ENCODE assay signal across 9 cellular contexts in the genomic region with DNA sequence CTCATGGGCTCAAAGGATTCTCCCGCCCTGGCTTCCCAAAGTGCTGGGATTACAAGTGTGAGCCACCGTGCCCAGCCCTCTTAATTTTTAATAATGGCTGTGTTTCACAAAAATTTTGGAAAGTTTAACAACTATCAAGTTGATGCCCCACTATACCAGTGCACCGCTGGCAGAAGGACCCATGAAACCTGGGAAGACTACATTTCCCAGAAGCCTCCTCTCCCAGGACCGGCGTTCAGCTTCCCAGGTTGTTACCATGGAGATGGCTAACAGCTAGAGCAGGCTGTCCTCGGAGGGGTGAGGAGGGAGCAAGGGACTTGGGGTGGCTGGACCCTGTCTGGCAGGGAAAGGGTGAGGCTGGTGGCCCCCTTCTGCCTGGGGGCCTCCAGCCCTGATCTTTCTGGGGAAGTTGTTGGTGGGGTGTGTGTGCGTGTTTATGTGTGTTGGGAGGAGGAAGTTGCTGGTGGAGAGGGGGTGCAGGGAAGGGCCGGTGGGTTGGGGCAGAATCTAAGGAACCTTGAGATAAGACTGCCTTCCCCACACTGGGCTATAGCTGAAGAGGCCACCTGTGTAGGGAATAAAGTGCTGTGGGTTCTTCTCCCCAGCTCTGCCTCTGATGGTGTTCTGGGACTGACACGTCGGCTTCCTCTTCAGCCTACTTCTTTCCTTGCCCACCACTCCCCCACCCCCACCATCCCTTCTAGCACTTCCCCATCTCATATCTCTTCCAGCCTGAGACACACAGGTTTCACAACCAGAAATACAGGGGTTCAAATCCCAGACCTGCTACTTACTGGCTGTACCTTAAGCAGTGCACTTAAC. TPM values are rescaled to one million over a fixed set of nuclear protein-coding genes. Genes with fewer than 3 reads are reported as not detected.
DNase-seq lines count a peak whose midpoint lies in the region; ATAC-seq and TF ChIP-seq lines count a peak whose summit lies in the region.
"Had no signal": no experiment of that assay in that cellular context is flagged by ENCODE, and none has a peak within 500 bp of the region (broad histone marks: within the 10 kb centered on the region; RNA-seq: fewer than 3 reads in every experiment).

A gene with protein sequence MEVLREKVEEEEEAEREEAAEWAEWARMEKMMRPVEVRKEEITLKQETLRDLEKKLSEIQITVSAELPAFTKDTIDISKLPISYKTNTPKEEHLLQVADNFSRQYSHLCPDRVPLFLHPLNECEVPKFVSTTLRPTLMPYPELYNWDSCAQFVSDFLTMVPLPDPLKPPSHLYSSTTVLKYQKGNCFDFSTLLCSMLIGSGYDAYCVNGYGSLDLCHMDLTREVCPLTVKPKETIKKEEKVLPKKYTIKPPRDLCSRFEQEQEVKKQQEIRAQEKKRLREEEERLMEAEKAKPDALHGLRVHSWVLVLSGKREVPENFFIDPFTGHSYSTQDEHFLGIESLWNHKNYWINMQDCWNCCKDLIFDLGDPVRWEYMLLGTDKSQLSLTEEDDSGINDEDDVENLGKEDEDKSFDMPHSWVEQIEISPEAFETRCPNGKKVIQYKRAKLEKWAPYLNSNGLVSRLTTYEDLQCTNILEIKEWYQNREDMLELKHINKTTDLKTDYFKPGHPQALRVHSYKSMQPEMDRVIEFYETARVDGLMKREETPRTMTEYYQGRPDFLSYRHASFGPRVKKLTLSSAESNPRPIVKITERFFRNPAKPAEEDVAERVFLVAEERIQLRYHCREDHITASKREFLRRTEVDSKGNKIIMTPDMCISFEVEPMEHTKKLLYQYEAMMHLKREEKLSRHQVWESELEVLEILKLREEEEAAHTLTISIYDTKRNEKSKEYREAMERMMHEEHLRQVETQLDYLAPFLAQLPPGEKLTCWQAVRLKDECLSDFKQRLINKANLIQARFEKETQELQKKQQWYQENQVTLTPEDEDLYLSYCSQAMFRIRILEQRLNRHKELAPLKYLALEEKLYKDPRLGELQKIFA (plus strand): TSS at position 251 of the 822 bp plus-strand sequence. CDS start 3,144 bp downstream, outside the sequence.

- H3K9me3 ChIP-seq in neural cell (ENCODE audit: low read length), result no peaks in the 10 kb centered on the region
- H3K9me3 ChIP-seq: ovary had no signal

- no peaks in the 10 kb centered on the region for H3K9me2 ChIP-seq in neural cell (ENCODE audit: insufficient read depth, low read length)

- peak; percentile 63 for DNase-seq in COLO668 (lab: John Stamatoyannopoulos, UW; ENCODE audit: unreplicated experiment)
- peak; percentile 10 for DNase-seq in NCI-H2196 treated with DMSO at 0.1 percent for 48 hours (lab: John Stamatoyannopoulos, UW; ENCODE audit: unreplicated experiment)
- DNase-seq in activated B cell treated with CpG ODN at 0.5 μM for 24 hours, result peak; percentile 25
- DNase-seq in foreskin melanocyte, result peak; percentile 16
- DNase-seq in immature natural killer cell, result no peak

- no peaks in the 10 kb centered on the region for H3K27me3 ChIP-seq in neural cell (ENCODE audit: insufficient read depth, low read depth, low read length)
- H3K27me3 ChIP-seq: ovary had no signal

- CTCF ChIA-PET in activated B cell treated with CpG ODN at 0.5 μM for 24 hours (lab: Charles Lee), result no interaction called here

- peak; percentile 37 for TF ChIP-seq EP300 in neural cell (conservative IDR thresholded peaks at IDR 0.05; ENCODE audit: poor library complexity, severe bottlenecking)

- H3K4me3 Mint-ChIP-seq in activated B cell treated with CpG ODN at 0.5 μM for 24 hours, result peak within 1 kb of the TSS; percentile 83
- no peak within 1 kb of the TSS for H3K4me3 Mint-ChIP-seq in immature natural killer cell

- no peaks in the 10 kb centered on the region for H3K9me3 Mint-ChIP-seq in activated B cell treated with CpG ODN at 0.5 μM for 24 hours
- H3K9me3 Mint-ChIP-seq in immature natural killer cell, result no peaks in the 10 kb centered on the region

- no peaks in the 10 kb centered on the region for H3K36me3 ChIP-seq in neural cell (ENCODE audit: insufficient read depth, low read length)
- H3K36me3 ChIP-seq: ovary had no signal

- peaks cover 24% of the 10 kb centered on the region for H3K4me1 Mint-ChIP-seq in activated B cell treated with CpG ODN at 0.5 μM for 24 hours
- peaks cover 11 to 13% of the 10 kb centered on the region in 2 donors for H3K4me1 Mint-ChIP-seq in immature natural killer cell

- no peaks in the 10 kb centered on the region for H3K27me3 Mint-ChIP-seq in activated B cell treated with CpG ODN at 0.5 μM for 24 hours
- peaks cover 0 to 5% (median 2%) of the 10 kb centered on the region in 3 donors for H3K27me3 Mint-ChIP-seq in immature natural killer cell (ENCODE audit: low read depth in 3 of 3)

- peak within 1 kb of the TSS; percentile 66 for H2AFZ ChIP-seq in neural cell (ENCODE audit: low read depth, low read length)

- H3K9ac ChIP-seq in neural cell (ENCODE audit: low read length), result peak within 1 kb of the TSS; percentile 17

- peak within 1 kb of the TSS; percentile 57 for H3K27ac Mint-ChIP-seq in activated B cell treated with CpG ODN at 0.5 μM for 24 hours
- H3K27ac Mint-ChIP-seq in immature natural killer cell, result peak within 1 kb of the TSS in 3 of 6 donors; percentile 16 to 58 (median 49)

- H3K4me2 ChIP-seq in neural cell (ENCODE audit: low read length), result peak within 1 kb of the TSS; percentile 88

- TF ChIP-seq RAD21 in neural cell (conservative IDR thresholded peaks at IDR 0.05), result no peak

- no peaks in the 10 kb centered on the region for H3K79me2 ChIP-seq in neural cell (replicated peaks; ENCODE audit: insufficient read depth, low read length)

- POLR2A ChIA-PET in activated B cell treated with CpG ODN at 0.5 μM for 24 hours (lab: Charles Lee), result interaction anchor here (0.6 kb wide), 1 partner anchor 504 kb away, joined by 8 read pairs; no protein-coding TSS in a partner anchor

- peak within 1 kb of the TSS; percentile 59 for H3K4me3 ChIP-seq in neural cell (ENCODE audit: low read length)
- H3K4me3 ChIP-seq: ovary had no signal

- ATAC-seq in GM21529 (IDR thresholded peaks at IDR 0.05; ENCODE audit: unreplicated experiment), result peak; percentile 55
- peak; percentile 66 for ATAC-seq in activated B cell treated with CpG ODN at 0.5 μM for 24 hours (ENCODE audit: low read depth)
- ATAC-seq in GM18519 (IDR thresholded peaks at IDR 0.05; ENCODE audit: low FRiP score, unreplicated experiment), result no peak

- H4K20me1 ChIP-seq in neural cell (ENCODE audit: insufficient read depth), result no peaks in the 10 kb centered on the region

- no peaks in the 10 kb centered on the region for H3F3A ChIP-seq in neural cell (ENCODE audit: insufficient read depth, low read length, poor library complexity, severe bottlenecking)

- TF ChIP-seq CTCF in activated B cell treated with CpG ODN at 0.5 μM for 24 hours (IDR thresholded peaks at IDR 0.05), result no peak
- no peak for TF ChIP-seq CTCF in neural cell (IDR thresholded peaks at IDR 0.05; ENCODE audit: poor library complexity, severe bottlenecking)

- H3K36me3 Mint-ChIP-seq in activated B cell treated with CpG ODN at 0.5 μM for 24 hours (ENCODE audit: low read depth), result no peaks in the 10 kb centered on the region
- no peaks in the 10 kb centered on the region for H3K36me3 Mint-ChIP-seq in immature natural killer cell

- peak within 1 kb of the TSS; percentile 19 for H3K27ac ChIP-seq in neural cell (ENCODE audit: low read length)
- H3K27ac ChIP-seq: ovary had no signal

- intact Hi-C loops in activated B cell treated with CpG ODN at 0.5 μM for 24 hours (cut with micrococcal nuclease), result loop anchor here (1.0 kb wide), 1 partner anchor 41 kb away; a partner anchor contains a TSS

TF ChIP-seq in neural cell, 6 proteins besides CTCF, POLR2A, EP300 and RAD21:
- TF ChIP-seq, protein P1, sequence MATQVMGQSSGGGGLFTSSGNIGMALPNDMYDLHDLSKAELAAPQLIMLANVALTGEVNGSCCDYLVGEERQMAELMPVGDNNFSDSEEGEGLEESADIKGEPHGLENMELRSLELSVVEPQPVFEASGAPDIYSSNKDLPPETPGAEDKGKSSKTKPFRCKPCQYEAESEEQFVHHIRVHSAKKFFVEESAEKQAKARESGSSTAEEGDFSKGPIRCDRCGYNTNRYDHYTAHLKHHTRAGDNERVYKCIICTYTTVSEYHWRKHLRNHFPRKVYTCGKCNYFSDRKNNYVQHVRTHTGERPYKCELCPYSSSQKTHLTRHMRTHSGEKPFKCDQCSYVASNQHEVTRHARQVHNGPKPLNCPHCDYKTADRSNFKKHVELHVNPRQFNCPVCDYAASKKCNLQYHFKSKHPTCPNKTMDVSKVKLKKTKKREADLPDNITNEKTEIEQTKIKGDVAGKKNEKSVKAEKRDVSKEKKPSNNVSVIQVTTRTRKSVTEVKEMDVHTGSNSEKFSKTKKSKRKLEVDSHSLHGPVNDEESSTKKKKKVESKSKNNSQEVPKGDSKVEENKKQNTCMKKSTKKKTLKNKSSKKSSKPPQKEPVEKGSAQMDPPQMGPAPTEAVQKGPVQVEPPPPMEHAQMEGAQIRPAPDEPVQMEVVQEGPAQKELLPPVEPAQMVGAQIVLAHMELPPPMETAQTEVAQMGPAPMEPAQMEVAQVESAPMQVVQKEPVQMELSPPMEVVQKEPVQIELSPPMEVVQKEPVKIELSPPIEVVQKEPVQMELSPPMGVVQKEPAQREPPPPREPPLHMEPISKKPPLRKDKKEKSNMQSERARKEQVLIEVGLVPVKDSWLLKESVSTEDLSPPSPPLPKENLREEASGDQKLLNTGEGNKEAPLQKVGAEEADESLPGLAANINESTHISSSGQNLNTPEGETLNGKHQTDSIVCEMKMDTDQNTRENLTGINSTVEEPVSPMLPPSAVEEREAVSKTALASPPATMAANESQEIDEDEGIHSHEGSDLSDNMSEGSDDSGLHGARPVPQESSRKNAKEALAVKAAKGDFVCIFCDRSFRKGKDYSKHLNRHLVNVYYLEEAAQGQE (IDR thresholded peaks at IDR 0.05; ENCODE audit: borderline replicate concordance), result no peak
- TF ChIP-seq SMC3 (conservative IDR thresholded peaks at IDR 0.05; ENCODE audit: poor library complexity) (no peak), POLR2AphosphoS5 (IDR thresholded peaks at IDR 0.05) (no peak)

RNA-seq across cellular contexts. Expression of the gene that starts here (rescaled TPM):
- not detected in 2 replicates for total RNA-seq in activated B cell treated with CpG ODN at 0.5 μM for 24 hours
- polyA plus RNA-seq in neural cell, result 0.10 and 1.4 TPM in 2 replicates
- polyA minus RNA-seq in neural cell, result 0.49 and 0.69 TPM in 2 replicates
- polyA plus RNA-seq in immature natural killer cell, result not detected

Comparison
In these comparisons a context has a peak if more than half of its experiments do, and no peak if none do; other contexts are left out.
1. Peak in DNase-seq and ATAC-seq in activated B cell treated with CpG ODN at 0.5 μM for 24 hours; RNA of the gene not detected or under 1 TPM.
2. DNase-seq: peak in COLO668 (single experiment), NCI-H2196 treated with DMSO at 0.1 percent for 48 hours (single experiment) and foreskin melanocyte (single experiment); none in immature natural killer cell (0 of 3).